Comparison of ENCODE assay signal across 8 cellular contexts in genomic region chr12:49131973-49132461, GRCh38. TPM values are rescaled to one million over a fixed set of nuclear protein-coding genes. Genes with fewer than 3 reads are reported as not detected.
DNase-seq lines count a peak whose midpoint lies in the region; ATAC-seq and TF ChIP-seq lines count a peak whose summit lies in the region.

No MANE protein-coding gene starts in this region.

- ATAC-seq in heart right ventricle (no peak), right lobe of liver (no peak)

- H3K36me3 ChIP-seq in heart right ventricle (peaks cover 0 to 30% (median 18%) of the 10 kb centered on the region in 9 donors), right lobe of liver (peaks cover 7 to 21% (median 14%) of the 10 kb centered on the region in 4 donors), tibial artery (peaks cover 19 to 24% (median 20%) of the 10 kb centered on the region in 3 donors)

- intact Hi-C loops in heart right ventricle (cut with DNase I) (loop anchor here (2.0 to 10.0 kb wide), 7 partner anchors 53 to 103 kb away; partner anchors contain the start of genes TUBA1A (in 9 of the 10) and KMT2D (in 1 of the 10)), cardiac septum (cut with DNase I) (loop anchor here (1.0 to 2.0 kb wide), 5 partner anchors 23 to 103 kb away; partner anchors contain the start of gene KMT2D), MCF 10A (cut with micrococcal nuclease) (loop anchor here (2.0 kb wide), 2 partner anchors 57 to 67 kb away; partner anchors contain the start of gene TUBA1A), right lobe of liver (cut with DNase I) (no loop called here), tibial artery (cut with DNase I; ENCODE audit: low total_unique reads) (loop anchor here (5.0 kb wide), 3 partner anchors 70 to 1295 kb away; no protein-coding TSS in a partner anchor)

- no peak for TF ChIP-seq CTCF in heart right ventricle (IDR thresholded peaks at IDR 0.05)
- TF ChIP-seq CTCF in MCF 10A (IDR thresholded peaks at IDR 0.05; ENCODE audit: unreplicated experiment), result no peak
- TF ChIP-seq CTCF in right lobe of liver (IDR thresholded peaks at IDR 0.05), result no peak
- TF ChIP-seq CTCF in tibial artery (IDR thresholded peaks at IDR 0.05), result no peak

- BruUV-seq in MCF 10A (replicated peaks; lab: Mats Ljungman, UMichigan), result TSS peak; percentile 64

- peak overlapping the region; percentile 47 to 98 (median 86) for H3K4me3 ChIP-seq in heart right ventricle
- peak overlapping the region; percentile 41 to 93 (median 89) for H3K4me3 ChIP-seq in right lobe of liver
- H3K4me3 ChIP-seq in tibial artery, result peak overlapping the region; percentile 75 to 100

- POLR2A ChIA-PET in MCF 10A (lab: Yijun Ruan, JAX), result interaction anchor here (0.5 to 4.9 kb wide), 38 partner anchors 10 to 1035 kb away, joined by 3 to 182 read pairs (median 7); partner anchors contain the start of genes CERS5, COX14, DDX23 and KMT2D

- TF ChIP-seq POLR2A in right lobe of liver (IDR thresholded peaks at IDR 0.05), result no peak

- no peaks in the 10 kb centered on the region for H3K27me3 Mint-ChIP-seq in MCF 10A (ENCODE audit: insufficient read depth, unreplicated experiment)

- peak overlapping the region; percentile 94 for H3K4me3 Mint-ChIP-seq in MCF 10A (ENCODE audit: unreplicated experiment)

- WGBS in heart right ventricle, 2 donors, result 26 to 35% methylated on average over 6 of the region's 6 CpGs
- 48% methylated on average over 5 of the region's 6 CpGs for WGBS in right lobe of liver (ENCODE audit: insufficient coverage, low coverage, low lambda C conversion rate, missing lambda C conversion rate)

- H3K9me3 ChIP-seq in heart right ventricle (no peaks in the 10 kb centered on the region), right lobe of liver (no peaks in the 10 kb centered on the region), tibial artery (no peaks in the 10 kb centered on the region)

- no peaks in the 10 kb centered on the region for H3K9me3 Mint-ChIP-seq in MCF 10A (ENCODE audit: unreplicated experiment)

- H3K27ac ChIP-seq in heart right ventricle, result peak overlapping the region in 9 of 10 donors; percentile 99 to 100 (median 99)
- peak overlapping the region; percentile 41 to 100 (median 92) for H3K27ac ChIP-seq in right lobe of liver
- H3K27ac ChIP-seq in tibial artery, result peak overlapping the region; percentile 97 to 100

- H3K36me3 Mint-ChIP-seq in MCF 10A (ENCODE audit: insufficient read depth, unreplicated experiment), result peaks cover 41% of the 10 kb centered on the region

- H3K4me1 ChIP-seq in heart right ventricle (peaks cover 4 to 42% (median 31%) of the 10 kb centered on the region in 9 donors), right lobe of liver (peaks cover 0 to 13% (median 0%) of the 10 kb centered on the region in 4 donors), tibial artery (peaks cover 0 to 37% (median 19%) of the 10 kb centered on the region in 4 donors)

- H3K27ac Mint-ChIP-seq in MCF 10A (ENCODE audit: low read depth, unreplicated experiment), result peak overlapping the region; percentile 96

- H3K4me1 Mint-ChIP-seq in MCF 10A (ENCODE audit: insufficient read depth, unreplicated experiment), result no peaks in the 10 kb centered on the region

- H3K27me3 ChIP-seq in heart right ventricle (no peaks in the 10 kb centered on the region), right lobe of liver (no peaks in the 10 kb centered on the region), tibial artery (no peaks in the 10 kb centered on the region)

- CTCF ChIA-PET in MCF 10A (lab: Yijun Ruan, JAX), result interaction anchor here (1.0 to 3.1 kb wide), 6 partner anchors 12 to 100 kb away, joined by 3 to 23 read pairs (median 10); partner anchors contain the start of gene TUBA1A

- DNase-seq in heart right ventricle (no peak), cardiac septum (ENCODE audit: low spot score) (no peak), NCI-H69 (lab: John Stamatoyannopoulos, UW) (peak; percentile 82), MCF 10A (ENCODE audit: unreplicated experiment) (peak; percentile 71), right lobe of liver (no peak), tibial artery (no peak), ureter (ENCODE audit: low spot score) (no peak), NCI-H345 (lab: John Stamatoyannopoulos, UW) (no peak)

RNA-seq across cellular contexts. Expression of gene TUBA1B, which starts 0.8 kb away (rescaled TPM):
- total RNA-seq in heart right ventricle (100 to 1,000 TPM; 201 to 818 (median 309) TPM), cardiac septum (377 TPM), MCF 10A (2022) (282 and 369 TPM in 2 replicates), right lobe of liver (100 to 1,000 TPM in 5 of 6 experiments, 10 to 100 TPM in 1; 90.3 to 370 (median 174) TPM), ureter (496 TPM)
- 1,000 to 10,000 TPM in 1 of 2 donors, 100 to 1,000 TPM in 1; 117 to 1,374 TPM for polyA plus RNA-seq in heart right ventricle

RNA-seq across cellular contexts. Expression of gene LMBR1L, which starts 21.4 kb away (rescaled TPM):
- 10 to 100 TPM; 21.5 to 51.8 (median 30.8) TPM for total RNA-seq in heart right ventricle
- 10 to 100 TPM; 24.8 to 47.0 TPM for polyA plus RNA-seq in heart right ventricle
- total RNA-seq in cardiac septum, result 33.3 TPM
- 27.8 and 35.7 TPM in 2 replicates for total RNA-seq in MCF 10A (2022)
- 10 to 100 TPM; 12.2 to 34.5 (median 16.3) TPM for total RNA-seq in right lobe of liver
- total RNA-seq in ureter, result 85.7 TPM

RNA-seq across cellular contexts. Expression of gene DHH, which starts 37.4 kb away (rescaled TPM):
- total RNA-seq in heart right ventricle (1 to 10 TPM in 2 of 10 donors, under 1 TPM in 8; 0.32 to 1.6 (median 0.74) TPM), cardiac septum (1.6 TPM), MCF 10A (2022) (not detected in 2 replicates), right lobe of liver (under 1 TPM in 3 of 6 experiments, not detected in 3; 0.04 to 0.13 (median 0.07) TPM), ureter (0.70 TPM)
- 1 to 10 TPM in 1 of 2 donors, under 1 TPM in 1; 0.37 to 1.2 TPM for polyA plus RNA-seq in heart right ventricle

RNA-seq across cellular contexts. Expression of gene TUBA1A, which starts 56.9 kb away (rescaled TPM):
- total RNA-seq in heart right ventricle, result 100 to 1,000 TPM in 8 of 10 donors, 10 to 100 TPM in 2; 93.9 to 258 (median 134) TPM
- polyA plus RNA-seq in heart right ventricle, result 100 to 1,000 TPM in 1 of 2 donors, 10 to 100 TPM in 1; 45.2 to 287 TPM
- 250 TPM for total RNA-seq in cardiac septum
- total RNA-seq in MCF 10A (2022), result 9.8 and 10.4 TPM in 2 replicates
- 10 to 100 TPM in 2 of 6 experiments, 1 to 10 TPM in 4; 3.8 to 18.9 (median 5.8) TPM for total RNA-seq in right lobe of liver
- total RNA-seq in ureter, result 107 TPM

Comparison
In these comparisons a context has a peak if more than half of its experiments do, and no peak if none do; other contexts are left out.
1. DNase-seq: peak in NCI-H69 (single experiment) and MCF 10A (single experiment); none in heart right ventricle (0 of 2), cardiac septum (single experiment), right lobe of liver (0 of 3), tibial artery (0 of 2), ureter (single experiment) and NCI-H345 (single experiment).
2. intact Hi-C loops: an anchor here in heart right ventricle (2.0 to 10.0 kb wide), cardiac septum (1.0 to 2.0 kb wide), MCF 10A (2.0 kb wide) and tibial artery (5.0 kb wide); none called in right lobe of liver.
3. Peak in every context shown above with its lines, with median percentiles within 50 percentile points of each other: H3K27ac ChIP-seq and H3K4me3 ChIP-seq.